ENCODE assay signal across 13 cellular contexts in genomic region chr11:114438303-114438702, GRCh38. TPM values are rescaled to one million over a fixed set of nuclear protein-coding genes. Genes with fewer than 3 reads are reported as not detected.
A peak's percentile ranks its signal among the peaks of the same experiment; 100 is the strongest.
DNase-seq lines count a peak whose midpoint lies in the region; ATAC-seq and TF ChIP-seq lines count a peak whose summit lies in the region.
"Had no signal": no experiment of that assay in that cellular context is flagged by ENCODE, and none has a peak within 500 bp of the region (broad histone marks: within the 10 kb centered on the region; RNA-seq: fewer than 3 reads in every experiment).

No MANE protein-coding gene starts in this region.

- no peaks in the 10 kb centered on the region for H3K27me3 ChIP-seq in PC-3 (ENCODE audit: low read length)
- H3K27me3 ChIP-seq in neuronal stem cell (ENCODE audit: control insufficient read depth in 3 of 3, insufficient read depth in 3 of 3, low read depth in 1 of 3, low read length in 3 of 3): no peaks in the 10 kb centered on the region
- H3K27me3 ChIP-seq in ovary: no peaks in the 10 kb centered on the region
- no peaks in the 10 kb centered on the region for H3K27me3 ChIP-seq in heart right ventricle
- H3K27me3 ChIP-seq: sigmoid colon, uterus had no signal

- H2AK5ac ChIP-seq in neuronal stem cell (ENCODE audit: low read depth, low read length): no peak overlapping the region

- no peaks in the 10 kb centered on the region for H3K9me2 ChIP-seq in PC-3 (replicated peaks; ENCODE audit: low read length)

- POLR2A ChIA-PET in PC-3 (lab: Charles Lee; ENCODE audit: unreplicated experiment): no interaction called here

- H2AFZ ChIP-seq in PC-3 (ENCODE audit: low read length) (peak overlapping the region; percentile 70; the same call in 1 of the 2 replicates), neuronal stem cell (ENCODE audit: low read length) (peak overlapping the region; percentile 98)

- H2BK120ac ChIP-seq in neuronal stem cell (ENCODE audit: low read depth, low read length): no peak overlapping the region

- H3K27ac ChIP-seq in PC-3 (ENCODE audit: low read length) (peak overlapping the region; percentile 33), neuronal stem cell (replicated peaks; ENCODE audit: low read length) (no peak overlapping the region), ovary (no peak overlapping the region), heart right ventricle (no peak overlapping the region)

- peaks cover 5% of the 10 kb centered on the region; the same call in 1 of the 2 replicates for H3K36me3 ChIP-seq in ES-I3 (ENCODE audit: insufficient read depth, low read length)
- H3K36me3 ChIP-seq in PC-3 (ENCODE audit: low read depth, low read length): no peaks in the 10 kb centered on the region
- H3K36me3 ChIP-seq in neuronal stem cell (replicated peaks in 1 of 2; ENCODE audit: control insufficient read depth in 2 of 2, insufficient read depth in 2 of 2, low read length in 2 of 2): no peaks in the 10 kb centered on the region
- no peaks in the 10 kb centered on the region for H3K36me3 ChIP-seq in ovary
- peaks cover 0 to 11% (median 0%) of the 10 kb centered on the region in 9 donors for H3K36me3 ChIP-seq in heart right ventricle
- H3K36me3 ChIP-seq: sigmoid colon, uterus had no signal

- H3K9ac ChIP-seq in ES-I3 (ENCODE audit: low read depth, low read length): peak overlapping the region; percentile 95
- H3K9ac ChIP-seq in PC-3 (ENCODE audit: low read length): no peak overlapping the region
- H3K9ac ChIP-seq in neuronal stem cell (ENCODE audit: low read depth, low read length, poor library complexity): no peak overlapping the region

- H3K4me3 ChIP-seq in PC-3 (ENCODE audit: low read length) (peak overlapping the region; percentile 97; the same call in 1 of the 2 replicates), neuronal stem cell (ENCODE audit: low read length in 2 of 2) (no peak overlapping the region), ovary (no peak overlapping the region), heart right ventricle (no peak overlapping the region)

- H2BK15ac ChIP-seq in neuronal stem cell (ENCODE audit: low read length): no peak overlapping the region

- peaks cover 3% of the 10 kb centered on the region for H3F3A ChIP-seq in PC-3 (ENCODE audit: low read length, unreplicated experiment)

- H3K18ac ChIP-seq in neuronal stem cell (ENCODE audit: low read length): no peak overlapping the region

- H4K20me1 ChIP-seq in PC-3 (ENCODE audit: low read length): no peaks in the 10 kb centered on the region; the same call in 1 of the 2 replicates

- peak overlapping the region; percentile 91 for H3K4me2 ChIP-seq in PC-3 (ENCODE audit: low read length)
- no peak overlapping the region for H3K4me2 ChIP-seq in neuronal stem cell (ENCODE audit: insufficient read depth, low read length, poor library complexity, severe bottlenecking)

- no peak for TF ChIP-seq EP300 in ovary (IDR thresholded peaks at IDR 0.05)

- no peak overlapping the region for H4K91ac ChIP-seq in neuronal stem cell (ENCODE audit: low read depth, low read length, poor library complexity)

- H3K4me1 ChIP-seq in ES-I3 (ENCODE audit: insufficient read depth, low read length) (peaks cover 19% of the 10 kb centered on the region), PC-3 (ENCODE audit: insufficient read depth, low read length) (peaks cover 31% of the 10 kb centered on the region), neuronal stem cell (ENCODE audit: control insufficient read depth in 2 of 2, insufficient read depth in 1 of 2, low read depth in 1 of 2, low read length in 2 of 2) (peaks cover 0 to 4% of the 10 kb centered on the region in 2 donors), ovary (ENCODE audit: insufficient read depth) (peaks cover 9% of the 10 kb centered on the region), heart right ventricle (peaks cover 4 to 42% (median 32%) of the 10 kb centered on the region in 9 donors)

- TF ChIP-seq CTCF in PC-3 (conservative IDR thresholded peaks at IDR 0.05; ENCODE audit: low read depth, low read length) (no peak), ovary (IDR thresholded peaks at IDR 0.05) (no peak), heart right ventricle (IDR thresholded peaks at IDR 0.05) (no peak)

- H3K9me3 ChIP-seq in ES-I3 (ENCODE audit: control insufficient read depth, insufficient read depth, low read length) (no peaks in the 10 kb centered on the region), PC-3 (ENCODE audit: low read length) (no peaks in the 10 kb centered on the region), neuronal stem cell (replicated peaks in 1 of 2; ENCODE audit: control insufficient read depth in 2 of 2, insufficient read depth in 1 of 2, low read depth in 1 of 2, low read length in 2 of 2) (no peaks in the 10 kb centered on the region), ovary (no peaks in the 10 kb centered on the region), heart right ventricle (no peaks in the 10 kb centered on the region)
- H3K9me3 ChIP-seq: sigmoid colon, uterus had no signal

- no peak overlapping the region for H2BK12ac ChIP-seq in neuronal stem cell (ENCODE audit: low read length)

- no peak overlapping the region for H3K4ac ChIP-seq in neuronal stem cell (ENCODE audit: low read length)

- H3K23ac ChIP-seq in neuronal stem cell (ENCODE audit: low read depth, low read length, poor library complexity): no peak overlapping the region

- intact Hi-C loops in PC-3 (cut with micrococcal nuclease) (loop anchor here (2.0 kb wide), 2 partner anchors 90 to 158 kb away; no protein-coding TSS in a partner anchor), ovary (cut with DNase I) (loop anchor here in 1 of 4 donors (2.0 kb wide), 1 partner anchor 38 kb away; the partner anchor contains the start of genes C11orf71 and RBM7), heart right ventricle (cut with DNase I) (loop anchor here in 5 of 10 donors (5.0 to 10.0 kb wide), 4 partner anchors 36 to 154 kb away; partner anchors contain the start of genes C11orf71 (in 4 of the 5) and RBM7 (in 4 of the 5))

- no TSS peak for BruUV-seq in PC-3 (replicated peaks; lab: Mats Ljungman, UMichigan)

- ATAC-seq in PC-3: no peak
- no peak for ATAC-seq in GM18867 (IDR thresholded peaks at IDR 0.05; ENCODE audit: unreplicated experiment)
- no peak for ATAC-seq in heart right ventricle

- H2BK5ac ChIP-seq in neuronal stem cell (ENCODE audit: low read length): no peak overlapping the region

- no peak overlapping the region for H4K8ac ChIP-seq in neuronal stem cell (ENCODE audit: low read depth, low read length)

- no peak overlapping the region for H3K14ac ChIP-seq in neuronal stem cell (ENCODE audit: low read length)

- CTCF ChIA-PET in PC-3 (lab: Charles Lee): no interaction called here

- no peak for TF ChIP-seq POLR2A in ovary (IDR thresholded peaks at IDR 0.05)

- WGBS in neuronal stem cell (ENCODE audit: extremely low coverage in 2 of 2, insufficient read length in 2 of 2, insufficient replicate concordance in 1 of 2), 2 donors: no CpG with 5 or more reads among the region's 6 CpGs
- WGBS in ovary, 3 donors: 79 to 81% (median 81%) methylated on average over 6 of the region's 6 CpGs
- 68% methylated on average over 6 of the region's 6 CpGs for WGBS in heart right ventricle, 2 donors

- H3K79me1 ChIP-seq in neuronal stem cell (ENCODE audit: low read depth, low read length): no peaks in the 10 kb centered on the region

- DNase-seq in PC-3 (peak; percentile 80), glomerular visceral epithelial cell (ENCODE audit: extremely low spot score) (peak; percentile 26), neuronal stem cell (ENCODE audit: low spot score) (no peak), ovary (no peak), DMS53 (lab: John Stamatoyannopoulos, UW) (no peak), heart right ventricle (no peak)
- DNase-seq: activated B cell treated with CpG ODN at 0.5 μM for 24 hours; activated effector memory CD4-positive, alpha-beta T cell treated with Interleukin-2 at 50 U/mL for 16 hours; NCI-H1436 treated with DMSO at 0.1 percent for 48 hours; sigmoid colon; uterus had no signal

- H3K79me2 ChIP-seq in PC-3 (ENCODE audit: low read length): peaks cover 40% of the 10 kb centered on the region

RNA-seq across cellular contexts. Expression of gene REXO2, which starts 1.0 kb away (rescaled TPM):
- total RNA-seq in PC-3 (2014; rRNA removed) (145 and 181 TPM in 2 replicates), ovary (100 to 1,000 TPM in 3 of 7 donors, 10 to 100 TPM in 4; 74.1 to 148 (median 96.0) TPM), heart right ventricle (100 to 1,000 TPM; 140 to 204 (median 174) TPM)
- 42.3 TPM for polyA plus RNA-seq in neuronal stem cell (2013, experiment 1 of 2)
- polyA plus RNA-seq in neuronal stem cell (2013, experiment 2 of 2): 43.4 TPM
- polyA plus RNA-seq in ovary (100 to 1,000 TPM in 1 of 2 donors, 10 to 100 TPM in 1; 85.5 to 138 TPM), heart right ventricle (100 to 1,000 TPM in 1 of 2 donors, 10 to 100 TPM in 1; 85.4 to 142 TPM)

RNA-seq across cellular contexts. Expression of gene RBM7, which starts 37.8 kb away (rescaled TPM):
- 18.4 and 30.1 TPM in 2 replicates for total RNA-seq in PC-3 (2014; rRNA removed)
- 29.2 TPM for polyA plus RNA-seq in neuronal stem cell (2013, experiment 1 of 2)
- 29.7 TPM for polyA plus RNA-seq in neuronal stem cell (2013, experiment 2 of 2)
- 10 to 100 TPM; 24.7 to 34.1 (median 28.3) TPM for total RNA-seq in ovary
- polyA plus RNA-seq in ovary: 10 to 100 TPM; 21.1 to 41.3 TPM
- total RNA-seq in heart right ventricle: 10 to 100 TPM; 16.8 to 29.3 (median 21.3) TPM
- polyA plus RNA-seq in heart right ventricle: 1 to 10 TPM; 3.9 to 7.9 TPM

RNA-seq across cellular contexts. Expression of gene C11orf71, which starts 38.0 kb away (rescaled TPM):
- total RNA-seq in PC-3 (2014; rRNA removed): 5.0 and 8.1 TPM in 2 replicates
- 10.4 TPM for polyA plus RNA-seq in neuronal stem cell (2013, experiment 1 of 2)
- 9.8 TPM for polyA plus RNA-seq in neuronal stem cell (2013, experiment 2 of 2)
- total RNA-seq in ovary: 10 to 100 TPM in 2 of 7 donors, 1 to 10 TPM in 5; 6.7 to 15.3 (median 9.5) TPM
- polyA plus RNA-seq in ovary: 1 to 10 TPM; 6.5 to 9.8 TPM
- total RNA-seq in heart right ventricle: 10 to 100 TPM in 7 of 10 donors, 1 to 10 TPM in 3; 7.1 to 14.4 (median 10.9) TPM
- 10 to 100 TPM in 1 of 2 donors, 1 to 10 TPM in 1; 3.7 to 10.5 TPM for polyA plus RNA-seq in heart right ventricle

Comparison
In these comparisons a context has a peak if more than half of its experiments do, and no peak if none do; other contexts are left out.
1. DNase-seq: peak in PC-3 (single experiment) and glomerular visceral epithelial cell (single experiment); none in neuronal stem cell (single experiment), ovary (0 of 5), DMS53 (single experiment) and heart right ventricle (0 of 2).